Comparison of ENCODE assay signal across 8 cellular contexts in the genomic region with DNA sequence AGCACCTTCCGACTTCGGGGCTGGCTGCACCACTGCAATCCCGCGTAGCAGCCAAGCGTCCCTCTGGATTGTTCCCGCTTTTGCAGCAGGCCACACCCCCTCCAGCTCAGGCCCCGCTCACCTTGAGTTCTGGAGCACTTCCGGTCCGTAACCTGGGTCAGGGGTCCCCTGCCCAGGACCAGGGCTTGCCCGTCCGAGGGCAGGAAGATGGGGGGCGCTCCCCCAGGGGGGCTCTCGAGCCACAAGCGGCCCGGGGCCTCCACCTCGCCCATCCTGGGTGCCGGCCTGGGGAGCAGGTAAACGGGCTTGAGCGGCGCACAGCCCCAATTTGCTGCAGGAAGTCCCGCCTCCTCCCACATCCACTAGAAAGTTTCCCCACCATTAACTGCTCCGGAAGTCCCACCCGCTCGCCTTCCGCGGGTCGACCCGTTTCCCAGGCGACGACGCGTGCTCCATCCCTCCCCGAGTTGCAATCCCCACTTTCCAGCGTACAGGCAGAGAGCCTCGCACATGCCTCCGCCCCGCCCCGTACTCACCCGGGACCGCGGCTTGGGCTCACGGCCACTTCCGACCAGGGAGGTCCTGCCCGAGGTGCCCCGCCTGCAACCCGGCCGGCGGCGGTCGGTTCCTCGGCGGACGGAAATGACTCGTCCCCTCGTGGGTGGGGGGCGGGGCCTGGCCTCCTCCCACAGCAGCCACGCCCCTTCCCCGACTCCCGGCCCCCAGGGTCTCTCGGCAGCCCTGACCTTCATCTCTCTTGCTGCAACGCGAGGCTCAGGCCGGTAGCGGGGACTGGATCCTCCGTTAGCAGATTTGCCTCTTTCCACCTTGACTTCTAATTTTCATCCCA. TPM values are rescaled to one million over a fixed set of nuclear protein-coding genes. Genes with fewer than 3 reads are reported as not detected.
DNase-seq lines count a peak whose midpoint lies in the region; ATAC-seq and TF ChIP-seq lines count a peak whose summit lies in the region.

A gene (minus strand): TSS at position 644 of the 850 bp plus-strand sequence. CDS start 372 bp downstream, at position 272.

- peaks cover 55% of the 10 kb centered on the region for H3K4me1 Mint-ChIP-seq in CD14-positive monocyte

- ATAC-seq in GM19455 (IDR thresholded peaks at IDR 0.05; ENCODE audit: unreplicated experiment): peak; percentile 44

- peaks cover 0 to 3% (median 0%) of the 10 kb centered on the region in 3 donors for H3K27me3 Mint-ChIP-seq in CD14-positive monocyte (ENCODE audit: low read depth in 3 of 3)

- H3K9me3 Mint-ChIP-seq in CD14-positive monocyte: no peaks in the 10 kb centered on the region

- H3K27ac Mint-ChIP-seq in CD14-positive monocyte: peak within 1 kb of the TSS in 4 of 7 donors; percentile 99 to 100 (median 100)

- H3K36me3 Mint-ChIP-seq in CD14-positive monocyte: peaks cover 22 to 47% of the 10 kb centered on the region in 2 donors

- TF ChIP-seq CTCF in CD14-positive monocyte (IDR thresholded peaks at IDR 0.05): no peak

- peak; percentile 94 for DNase-seq in CD14-positive monocyte (ENCODE audit: low spot score)
- DNase-seq in HT1080 (ENCODE audit: low read depth): peak; percentile 94
- peak; percentile 97 for DNase-seq in NK-92 treated with Interleukin-12 subunit alpha and Interleukin-12 subunit beta, amount 100 ng/mL, for 24 hours (lab: John Stamatoyannopoulos, UW)
- peak; percentile 54 to 85 for DNase-seq in activated CD8-positive, alpha-beta memory T cell treated with anti-CD3 and anti-CD28 coated beads for 1 hour (ENCODE audit: extremely low read depth in 1 of 2, low read depth in 1 of 2)
- peak; percentile 75 for DNase-seq in effector CD4-positive, alpha-beta T cell
- DNase-seq in lung microvascular endothelial cell (ENCODE audit: low read depth in 2 of 2): peak; percentile 91 to 94
- DNase-seq in stimulated activated CD4-positive, alpha-beta T cell treated with anti-CD3 and anti-CD28 coated beads, TNF-alpha, amount 100 ng/mL, for 48 hours (ENCODE audit: low read depth in 3 of 3): peak; percentile 61 to 90 (median 85)

- peak within 1 kb of the TSS; percentile 93 to 97 for H3K4me3 Mint-ChIP-seq in CD14-positive monocyte

- intact Hi-C loops in CD14-positive monocyte (cut with micrococcal nuclease): loop anchor here (2.0 to 5.0 kb wide), 4 partner anchors 16 to 100 kb away; a partner anchor contains a TSS

RNA-seq across cellular contexts. Expression of the gene that starts here (rescaled TPM):
- polyA plus RNA-seq in CD14-positive monocyte: 10 to 100 TPM; 23.0 to 30.2 TPM
- 55.5 and 57.2 TPM in 2 replicates for total RNA-seq in HT1080 (2014; rRNA removed; shearing (Covaris generic))
- polyA plus RNA-seq in HT1080 (2015; cell fraction: cytosol; rRNA removed): 33.4 and 35.3 TPM in 2 replicates
- polyA plus RNA-seq in HT1080 (2015; cell fraction: nucleus; rRNA removed): 153 and 166 TPM in 2 replicates
- total RNA-seq in lung microvascular endothelial cell: 25.5 and 27.4 TPM in 2 replicates

Comparison
In these comparisons a context has a peak if more than half of its experiments do, and no peak if none do; other contexts are left out.
1. Peak in every context shown above with its lines: DNase-seq and ATAC-seq.